9 cellular contexts compared by ENCODE assay signal in the genomic region with DNA sequence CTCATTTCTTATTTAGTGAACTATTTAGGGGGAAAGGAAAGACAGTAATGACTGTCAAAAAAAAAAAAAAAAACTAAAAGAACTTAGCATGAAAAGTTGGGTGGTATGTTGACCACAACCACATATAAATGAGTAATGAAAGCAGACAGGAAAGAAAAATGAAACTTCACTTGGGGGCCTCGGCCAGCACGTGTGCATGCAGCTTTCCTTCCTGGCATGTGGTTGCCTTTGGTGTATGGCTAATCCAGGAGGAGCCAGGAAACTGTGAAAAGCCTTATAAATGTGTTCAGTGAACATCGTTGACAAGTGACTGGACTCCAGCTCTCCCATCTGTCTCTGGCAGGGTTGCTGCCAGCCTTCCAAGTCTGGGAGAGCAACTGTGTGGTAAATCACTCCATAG.
DNase-seq lines count a peak whose midpoint lies in the region; ATAC-seq and FAIRE-seq lines count a peak whose summit lies in the region.
"Had no signal": no experiment of that assay in that cellular context is flagged by ENCODE, and none has a peak within 500 bp of the region (broad histone marks: within the 10 kb centered on the region; RNA-seq: fewer than 3 reads in every experiment).

No MANE protein-coding gene starts in this region.

- H3K9ac ChIP-seq in mesenchymal stem cell (ENCODE audit: low read length) = peak overlapping the region; percentile 12

- H3K9me3 ChIP-seq in mesenchymal stem cell (ENCODE audit: control insufficient read depth, low read length) = peaks cover 7% of the 10 kb centered on the region
- no peaks in the 10 kb centered on the region for H3K9me3 ChIP-seq in effector memory CD4-positive, alpha-beta T cell (ENCODE audit: control insufficient read depth, low read length)

- H2BK15ac ChIP-seq in mesenchymal stem cell (ENCODE audit: low read depth, poor library complexity, severe bottlenecking) = no peak overlapping the region

- no peak overlapping the region for H4K8ac ChIP-seq in mesenchymal stem cell (ENCODE audit: low read length)

- H3K4me3 ChIP-seq in mesenchymal stem cell (ENCODE audit: insufficient read depth in 1 of 2, low read depth in 1 of 2, low read length in 2 of 2) (no peak overlapping the region), H7 (ENCODE audit: insufficient read depth, low read depth, low read length) (no peak overlapping the region)
- no peak overlapping the region for H3K4me3 ChIP-seq in effector memory CD4-positive, alpha-beta T cell (ENCODE audit: insufficient read depth, low read depth, low read length, poor library complexity, severe bottlenecking)

- ATAC-seq in HG02798 (IDR thresholded peaks at IDR 0.05; ENCODE audit: poor library complexity, unreplicated experiment) = peak; percentile 76

- no peak overlapping the region for H3K27ac ChIP-seq in mesenchymal stem cell (ENCODE audit: low read length, poor library complexity, severe bottlenecking)
- no peak overlapping the region for H3K27ac ChIP-seq in effector memory CD4-positive, alpha-beta T cell (ENCODE audit: insufficient read depth, low read length, poor library complexity, severe bottlenecking)

- DNase-seq in GM18507 (ENCODE audit: extremely low spot score, insufficient read length, low read depth) (no peak), SW480 (ENCODE audit: low spot score) (peak; percentile 38), mesenchymal stem cell (peak; percentile 76), NAMALWA (ENCODE audit: low spot score) (no peak), NCI-H1417 (lab: John Stamatoyannopoulos, UW) (no peak), H7 (no peak)
- no peak for DNase-seq in effector memory CD4-positive, alpha-beta T cell
- DNase-seq: activated CD4-positive, CD25-positive, alpha-beta regulatory T cell treated with anti-CD3 and anti-CD28 coated beads, Interleukin-2, amount 50 U/mL, for 72 hours had no signal

- H2AFZ ChIP-seq in mesenchymal stem cell (ENCODE audit: low read depth, low read length) = no peak overlapping the region

- H3K4me2 ChIP-seq in mesenchymal stem cell (ENCODE audit: low read length, poor library complexity, severe bottlenecking) = no peak overlapping the region

- H3K14ac ChIP-seq in mesenchymal stem cell (ENCODE audit: low read length in 2 of 2) = no peak overlapping the region

- no peak overlapping the region for H2AK5ac ChIP-seq in mesenchymal stem cell (ENCODE audit: low read length, severe bottlenecking)

- no peak overlapping the region for H2BK120ac ChIP-seq in mesenchymal stem cell (ENCODE audit: low read depth, low read length)

- H3K4me1 ChIP-seq in mesenchymal stem cell (ENCODE audit: control insufficient read depth, insufficient read depth, low read depth, low read length) = no peaks in the 10 kb centered on the region
- no peaks in the 10 kb centered on the region for H3K4me1 ChIP-seq in effector memory CD4-positive, alpha-beta T cell (ENCODE audit: control insufficient read depth, insufficient read depth, low read length, poor library complexity, severe bottlenecking)

- no peak overlapping the region for H2BK5ac ChIP-seq in mesenchymal stem cell (ENCODE audit: low read depth, low read length, poor library complexity, severe bottlenecking)

- no peaks in the 10 kb centered on the region for H3K79me1 ChIP-seq in mesenchymal stem cell (replicated peaks; ENCODE audit: low read length, poor library complexity, severe bottlenecking)

- no peak overlapping the region for H3K4ac ChIP-seq in mesenchymal stem cell (ENCODE audit: low read depth in 1 of 2, low read length in 2 of 2)

- no peak overlapping the region for H4K91ac ChIP-seq in mesenchymal stem cell (ENCODE audit: low read length)

- FAIRE-seq in GM18507 (lab: Jason Lieb, UNC) = peak; percentile 67

- no peak overlapping the region for H2BK12ac ChIP-seq in mesenchymal stem cell (ENCODE audit: low read length in 2 of 2)

- H3K18ac ChIP-seq in mesenchymal stem cell (ENCODE audit: low read depth in 1 of 2, low read length in 2 of 2) = peak overlapping the region in 1 of 2 experiments; percentile 82

- H3K23ac ChIP-seq in mesenchymal stem cell (ENCODE audit: low read length in 2 of 2) = no peak overlapping the region

- H3K36me3 ChIP-seq in mesenchymal stem cell (ENCODE audit: control insufficient read depth in 1 of 2, insufficient read depth in 2 of 2, low read depth in 1 of 2, low read length in 2 of 2) = no peaks in the 10 kb centered on the region
- no peaks in the 10 kb centered on the region for H3K36me3 ChIP-seq in H7 (replicated peaks; ENCODE audit: control insufficient read depth, insufficient read depth, low read length)
- no peaks in the 10 kb centered on the region for H3K36me3 ChIP-seq in effector memory CD4-positive, alpha-beta T cell (ENCODE audit: control insufficient read depth, insufficient read depth, low read length)

- no peaks in the 10 kb centered on the region for H3K27me3 ChIP-seq in mesenchymal stem cell (ENCODE audit: control insufficient read depth in 1 of 2, insufficient read depth in 1 of 2, low read length in 2 of 2)
- H3K27me3 ChIP-seq in H7 (ENCODE audit: control insufficient read depth, insufficient read depth, low read length) = no peaks in the 10 kb centered on the region
- no peaks in the 10 kb centered on the region for H3K27me3 ChIP-seq in effector memory CD4-positive, alpha-beta T cell (replicated peaks; ENCODE audit: control insufficient read depth, insufficient read depth, low read length, poor library complexity, severe bottlenecking)

- 27% methylated on average over 3 of the region's 3 CpGs for WGBS in mesenchymal stem cell

Comparison
In these comparisons a context has a peak if more than half of its experiments do, and no peak if none do; other contexts are left out.
1. DNase-seq: peak in SW480 (single experiment) and mesenchymal stem cell (single experiment); none in GM18507 (single experiment), NAMALWA (single experiment), NCI-H1417 (0 of 3), H7 (single experiment) and effector memory CD4-positive, alpha-beta T cell (0 of 3).